1 cellular context compared by ENCODE assay signal in genomic region chr12:105321125-105321524, GRCh38.
A peak's percentile ranks its signal among the peaks of the same experiment; 100 is the strongest.
TF ChIP-seq lines count a peak whose summit lies in the region.

No MANE protein-coding gene starts in this region.

TF ChIP-seq in HepG2, 621 proteins besides CTCF, POLR2A, EP300 and RAD21 (continued from another document and continues in another):
- peak; percentile 45; the same call in 1 of the 2 replicates for TF ChIP-seq MAX (IDR thresholded peaks at IDR 0.05)
- TF ChIP-seq ZNF335 (CRISPR knock-in tag; IDR thresholded peaks at IDR 0.05) = no peak
- no peak for TF ChIP-seq ZMYM3 (CRISPR knock-in tag; IDR thresholded peaks at IDR 0.05)
- TF ChIP-seq TEF (CRISPR knock-in tag; IDR thresholded peaks at IDR 0.05) = no peak
- no peak for TF ChIP-seq DZIP1 (CRISPR knock-in tag; IDR thresholded peaks at IDR 0.05)
- TF ChIP-seq USF2 (IDR thresholded peaks at IDR 0.05; ENCODE audit: low read depth, low read length) = no peak
- TF ChIP-seq USF2 (CRISPR knock-in tag; IDR thresholded peaks at IDR 0.05; ENCODE audit: borderline replicate concordance) = peak; percentile 23; the same call in 1 of the 2 replicates
- TF ChIP-seq HNF4A (CRISPR knock-in tag; IDR thresholded peaks at IDR 0.05) = peak; percentile 79
- no peak for TF ChIP-seq NFIC (IDR thresholded peaks at IDR 0.05; ENCODE audit: low read length)
- no peak for TF ChIP-seq GTF3A (CRISPR knock-in tag; conservative IDR thresholded peaks at IDR 0.05)
- TF ChIP-seq HNF4G (IDR thresholded peaks at IDR 0.05; ENCODE audit: borderline replicate concordance, low read depth, low read length) = peak; percentile 48; the same call in 1 of the 2 replicates
- TF ChIP-seq HNF4G (CRISPR knock-in tag; IDR thresholded peaks at IDR 0.05; ENCODE audit: borderline replicate concordance, low read depth) = no peak
- TF ChIP-seq ZMYM4 (CRISPR knock-in tag; IDR thresholded peaks at IDR 0.05) = peak; percentile 51
- TF ChIP-seq ZNF253 (CRISPR knock-in tag; IDR thresholded peaks at IDR 0.05; ENCODE audit: borderline replicate concordance) = no peak
- no peak for TF ChIP-seq IKZF4 (CRISPR knock-in tag; IDR thresholded peaks at IDR 0.05; ENCODE audit: borderline replicate concordance, low read depth, not compliant biosample characterization)
- TF ChIP-seq ZNF44 (CRISPR knock-in tag; IDR thresholded peaks at IDR 0.05) = no peak
- TF ChIP-seq DNMT1 (CRISPR knock-in tag; IDR thresholded peaks at IDR 0.05) = no peak
- peak; percentile 76 for TF ChIP-seq ZNF263 (CRISPR knock-in tag; IDR thresholded peaks at IDR 0.05)
- peak; percentile 66; the same call in 1 of the 2 replicates for TF ChIP-seq THRA (CRISPR knock-in tag; IDR thresholded peaks at IDR 0.05; ENCODE audit: borderline replicate concordance)
- TF ChIP-seq SMC3 (IDR thresholded peaks at IDR 0.05; ENCODE audit: low read length) = peak; percentile 16; the same call in 1 of the 2 replicates
- TF ChIP-seq PAXIP1 (CRISPR knock-in tag; conservative IDR thresholded peaks at IDR 0.05) = no peak
- TF ChIP-seq ZNF362 (CRISPR knock-in tag; IDR thresholded peaks at IDR 0.05; ENCODE audit: borderline replicate concordance) = no peak
- peak; percentile 52; the same call in 1 of the 2 replicates for TF ChIP-seq POGZ (CRISPR knock-in tag; IDR thresholded peaks at IDR 0.05)
- no peak for TF ChIP-seq ADNP (CRISPR knock-in tag; IDR thresholded peaks at IDR 0.05)
- TF ChIP-seq ZBTB43 (CRISPR knock-in tag; conservative IDR thresholded peaks at IDR 0.05) = no peak
- peak; percentile 31; the same call in 1 of the 2 replicates for TF ChIP-seq SALL1 (CRISPR knock-in tag; IDR thresholded peaks at IDR 0.05)
- no peak for TF ChIP-seq ZNF646 (CRISPR knock-in tag; IDR thresholded peaks at IDR 0.05)
- no peak for TF ChIP-seq ZNF552 (CRISPR knock-in tag; IDR thresholded peaks at IDR 0.05; ENCODE audit: borderline replicate concordance)
- TF ChIP-seq RBAK (CRISPR knock-in tag; IDR thresholded peaks at IDR 0.05) = no peak
- no peak for TF ChIP-seq YY1 (IDR thresholded peaks at IDR 0.05; ENCODE audit: insufficient read depth, insufficient replicate concordance, low read depth, low read length)
- no peak for TF ChIP-seq GZF1 (CRISPR knock-in tag; IDR thresholded peaks at IDR 0.05)
- TF ChIP-seq NFE2 (CRISPR knock-in tag; IDR thresholded peaks at IDR 0.05) = no peak
- no peak for TF ChIP-seq ZNF790 (CRISPR knock-in tag; IDR thresholded peaks at IDR 0.05; ENCODE audit: borderline replicate concordance)
- 0 out of 2 replicates have a peak, but pooled peaks have one; percentile 30 for TF ChIP-seq ZMYM2 (CRISPR knock-in tag; IDR thresholded peaks at IDR 0.05)
- no peak for TF ChIP-seq TFDP1 (CRISPR knock-in tag; IDR thresholded peaks at IDR 0.05; ENCODE audit: borderline replicate concordance)
- TF ChIP-seq BCL3 (CRISPR knock-in tag; IDR thresholded peaks at IDR 0.05) = no peak
